In genomic region chr12:68609955-68610434, GRCh38 we compare ENCODE assay signal across 8 cellular contexts. TPM values are rescaled to one million over a fixed set of nuclear protein-coding genes. Genes with fewer than 3 reads are reported as not detected.
DNase-seq lines count a peak whose midpoint lies in the region; ATAC-seq and TF ChIP-seq lines count a peak whose summit lies in the region.

No MANE protein-coding gene starts in this region.

- H3K18ac ChIP-seq in neuronal stem cell (ENCODE audit: low read length): peak overlapping the region; percentile 98

- no peak overlapping the region for H4K91ac ChIP-seq in neuronal stem cell (ENCODE audit: low read depth, low read length, poor library complexity)

- no peak for ATAC-seq in GM18873 (IDR thresholded peaks at IDR 0.05; ENCODE audit: low FRiP score, unreplicated experiment)

- H3K4me2 ChIP-seq in SU-DHL-6 (ENCODE audit: low read depth, low read length, poor library complexity, severe bottlenecking) (peak overlapping the region; percentile 90), neuronal stem cell (ENCODE audit: insufficient read depth, low read length, poor library complexity, severe bottlenecking) (peak overlapping the region; percentile 66)

- H3K36me3 ChIP-seq in SU-DHL-6 (ENCODE audit: low read length) (no peaks in the 10 kb centered on the region), esophagus (ENCODE audit: control insufficient read depth in 2 of 2, insufficient read depth in 2 of 2, low read length in 1 of 2) (no peaks in the 10 kb centered on the region), neuronal stem cell (replicated peaks in 1 of 2; ENCODE audit: control insufficient read depth in 2 of 2, insufficient read depth in 2 of 2, low read length in 2 of 2) (peaks cover 0 to 18% of the 10 kb centered on the region in 2 donors)

- H3K9me3 ChIP-seq in SU-DHL-6 (ENCODE audit: insufficient read depth, low read length) (no peaks in the 10 kb centered on the region), esophagus (ENCODE audit: control insufficient read depth in 2 of 2, insufficient read depth in 1 of 2, low read depth in 1 of 2, low read length in 1 of 2) (no peaks in the 10 kb centered on the region), neuronal stem cell (replicated peaks in 1 of 2; ENCODE audit: control insufficient read depth in 2 of 2, insufficient read depth in 1 of 2, low read depth in 1 of 2, low read length in 2 of 2) (peaks cover 0 to 6% of the 10 kb centered on the region in 2 donors)

- peaks cover 21% of the 10 kb centered on the region; the same call in 1 of the 2 replicates for H4K20me1 ChIP-seq in SU-DHL-6 (ENCODE audit: low read depth, low read length)

- 4 to 5% methylated on average over 13 of the region's 13 CpGs for WGBS in esophagus, 2 donors
- no CpG with 5 or more reads among the region's 13 CpGs for WGBS in neuronal stem cell (ENCODE audit: extremely low coverage in 2 of 2, insufficient read length in 2 of 2, insufficient replicate concordance in 1 of 2), 2 donors

- no peak overlapping the region for H3K14ac ChIP-seq in neuronal stem cell (ENCODE audit: low read length)

- peaks cover 39% of the 10 kb centered on the region for H3K36me3 Mint-ChIP-seq in activated T-cell treated with anti-CD3 and anti-CD28 coated beads, Interleukin-2, amount 50 U/mL, for 24 hours (ENCODE audit: low read depth)

- H3K4me3 ChIP-seq in SU-DHL-6 (ENCODE audit: insufficient read depth, low read length, poor library complexity, severe bottlenecking) (peak overlapping the region; percentile 62), esophagus (ENCODE audit: low read depth in 1 of 2, low read length in 2 of 2) (peak overlapping the region; percentile 53 to 97), neuronal stem cell (ENCODE audit: low read length in 2 of 2) (peak overlapping the region; percentile 55 to 75)

- DNase-seq in activated T-cell treated with anti-CD3 and anti-CD28 coated beads, Interleukin-2, amount 50 U/mL, for 24 hours: no peak
- DNase-seq in activated T-cell treated with anti-CD3 and anti-CD28 coated beads for 4 hours: no peak
- no peak for DNase-seq in neuronal stem cell (ENCODE audit: low spot score)
- no peak for DNase-seq in D341Med (ENCODE audit: low spot score)
- DNase-seq in NCI-H345 (lab: John Stamatoyannopoulos, UW): no peak

- H2AFZ ChIP-seq in SU-DHL-6 (ENCODE audit: low read depth, low read length, severe bottlenecking) (peak overlapping the region; percentile 86), neuronal stem cell (ENCODE audit: low read length) (peak overlapping the region; percentile 94)

- no peaks in the 10 kb centered on the region for H3K9me3 Mint-ChIP-seq in activated T-cell treated with anti-CD3 and anti-CD28 coated beads, Interleukin-2, amount 50 U/mL, for 24 hours

- H2BK5ac ChIP-seq in neuronal stem cell (ENCODE audit: low read length): peak overlapping the region; percentile 56

- H3F3A ChIP-seq in SU-DHL-6 (ENCODE audit: insufficient read depth): peaks cover 14% of the 10 kb centered on the region; the same call in 1 of the 2 replicates

- H3K9ac ChIP-seq in SU-DHL-6 (ENCODE audit: low read length): peak overlapping the region; percentile 63
- H3K9ac ChIP-seq in neuronal stem cell (ENCODE audit: low read depth, low read length, poor library complexity): no peak overlapping the region

- H3K4me3 Mint-ChIP-seq in activated T-cell treated with anti-CD3 and anti-CD28 coated beads, Interleukin-2, amount 50 U/mL, for 24 hours: peak overlapping the region; percentile 89

- H3K4me1 ChIP-seq in esophagus (ENCODE audit: control insufficient read depth in 2 of 2, insufficient read depth in 2 of 2, low read length in 1 of 2): peaks cover 0 to 4% of the 10 kb centered on the region in 2 donors
- H3K4me1 ChIP-seq in neuronal stem cell (ENCODE audit: control insufficient read depth in 2 of 2, insufficient read depth in 1 of 2, low read depth in 1 of 2, low read length in 2 of 2): peaks cover 3 to 4% of the 10 kb centered on the region in 2 donors

- H3K27me3 ChIP-seq in SU-DHL-6 (ENCODE audit: low read length) (no peaks in the 10 kb centered on the region), esophagus (ENCODE audit: control insufficient read depth in 1 of 2, insufficient read depth in 2 of 2, low read length in 2 of 2) (no peaks in the 10 kb centered on the region), neuronal stem cell (ENCODE audit: control insufficient read depth in 3 of 3, insufficient read depth in 3 of 3, low read depth in 1 of 3, low read length in 3 of 3) (no peaks in the 10 kb centered on the region)

- H3K79me2 ChIP-seq in SU-DHL-6 (ENCODE audit: insufficient read depth, low read length): peaks cover 38% of the 10 kb centered on the region

- H3K27me3 Mint-ChIP-seq in activated T-cell treated with anti-CD3 and anti-CD28 coated beads, Interleukin-2, amount 50 U/mL, for 24 hours: no peaks in the 10 kb centered on the region

- H2AK5ac ChIP-seq in neuronal stem cell (ENCODE audit: low read depth, low read length): no peak overlapping the region

- H3K79me1 ChIP-seq in neuronal stem cell (ENCODE audit: low read depth, low read length): peaks cover 2% of the 10 kb centered on the region

- no peak overlapping the region for H3K23ac ChIP-seq in neuronal stem cell (ENCODE audit: low read depth, low read length, poor library complexity)

- H4K8ac ChIP-seq in neuronal stem cell (ENCODE audit: low read depth, low read length): no peak overlapping the region

- H2BK120ac ChIP-seq in neuronal stem cell (ENCODE audit: low read depth, low read length): no peak overlapping the region

- no peak for TF ChIP-seq CTCF in SU-DHL-6 (IDR thresholded peaks at IDR 0.05; ENCODE audit: insufficient read depth, low read length, poor library complexity, severe bottlenecking)

- peak overlapping the region; percentile 98 for H3K27ac Mint-ChIP-seq in activated T-cell treated with anti-CD3 and anti-CD28 coated beads, Interleukin-2, amount 50 U/mL, for 24 hours

- H3K4me1 Mint-ChIP-seq in activated T-cell treated with anti-CD3 and anti-CD28 coated beads, Interleukin-2, amount 50 U/mL, for 24 hours (ENCODE audit: low read depth): peaks cover 40% of the 10 kb centered on the region

- no peaks in the 10 kb centered on the region for H3K9me2 ChIP-seq in SU-DHL-6 (replicated peaks; ENCODE audit: insufficient read depth, low read length)

- H2BK12ac ChIP-seq in neuronal stem cell (ENCODE audit: low read length): no peak overlapping the region

- H2BK15ac ChIP-seq in neuronal stem cell (ENCODE audit: low read length): no peak overlapping the region

- H3K27ac ChIP-seq in SU-DHL-6 (ENCODE audit: low read depth, low read length) (peak overlapping the region; percentile 75), esophagus (ENCODE audit: low read depth in 2 of 2, low read length in 1 of 2) (peak overlapping the region; percentile 89 to 97), neuronal stem cell (replicated peaks; ENCODE audit: low read length) (peak overlapping the region; percentile 90)

- no peak overlapping the region for H3K4ac ChIP-seq in neuronal stem cell (ENCODE audit: low read length)

RNA-seq across cellular contexts. Expression of gene RAP1B, which starts 0.7 kb away (rescaled TPM):
- 10 to 100 TPM; 47.1 to 58.2 TPM for polyA plus RNA-seq in esophagus
- polyA plus RNA-seq in neuronal stem cell (2013, experiment 1 of 2): 125 TPM
- 123 TPM for polyA plus RNA-seq in neuronal stem cell (2013, experiment 2 of 2)
